8 cellular contexts compared by ENCODE assay signal in genomic region chr15:92520914-92521623, GRCh38.
DNase-seq lines count a peak whose midpoint lies in the region; ATAC-seq lines count a peak whose summit lies in the region.

No MANE protein-coding gene starts in this region.

- ATAC-seq in GM19025 (IDR thresholded peaks at IDR 0.05; ENCODE audit: low read depth, unreplicated experiment), result peak; percentile 27
- peak; percentile 28 for ATAC-seq in GM21723 (IDR thresholded peaks at IDR 0.05; ENCODE audit: unreplicated experiment)
- peak; percentile 27 for ATAC-seq in HG03342 (IDR thresholded peaks at IDR 0.05; ENCODE audit: unreplicated experiment)
- no peak for ATAC-seq in GM19328 (IDR thresholded peaks at IDR 0.05; ENCODE audit: unreplicated experiment)

- in situ Hi-C loops in ACHN (cut with HindIII; ENCODE audit: low pct_ligation_motif_present, low pct_unique_long_range_greater_than_20kb, low sequenced_read_pairs), result no loop called here

- DNase-seq in kidney tubule cell (ENCODE audit: low spot score) (peak; percentile 29), mesenteric fat pad (ENCODE audit: low spot score) (no peak), DMS 273 treated with DMSO at 0.1 percent for 48 hours (lab: John Stamatoyannopoulos, UW) (no peak), ACHN (no peak)
